24 cellular contexts compared by ENCODE assay signal in the genomic region with DNA sequence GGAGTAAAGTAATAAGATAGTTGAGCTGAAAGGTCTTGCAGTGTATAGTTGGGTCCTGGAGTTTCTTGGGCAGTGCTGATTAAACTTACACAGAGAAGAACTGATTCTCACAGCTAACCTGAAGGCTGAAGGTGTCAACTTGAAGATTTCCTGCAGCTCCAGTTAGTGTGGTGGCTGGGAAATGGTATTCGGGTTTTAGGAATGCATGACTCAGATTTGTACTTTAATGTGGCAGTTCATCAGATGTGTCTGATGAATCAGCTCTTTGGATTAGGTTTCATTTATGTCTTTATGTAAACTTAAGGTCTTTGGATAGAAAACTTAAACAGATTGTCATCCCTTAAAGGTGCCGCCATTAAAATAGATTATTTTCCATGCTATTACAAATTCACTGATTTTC.
A peak's percentile ranks its signal among the peaks of the same experiment; 100 is the strongest.
DNase-seq lines count a peak whose midpoint lies in the region; ATAC-seq, FAIRE-seq and TF ChIP-seq lines count a peak whose summit lies in the region.
"Had no signal": no experiment of that assay in that cellular context is flagged by ENCODE, and none has a peak within 500 bp of the region (broad histone marks: within the 10 kb centered on the region; RNA-seq: fewer than 3 reads in every experiment).

No MANE protein-coding gene starts in this region.

- H3K4me3 Mint-ChIP-seq in Calu3 (ENCODE audit: low read depth, unreplicated experiment) = no peak overlapping the region
- H3K4me3 Mint-ChIP-seq: activated T-cell treated with anti-CD3 and anti-CD28 coated beads, Interleukin-2, amount 50 U/mL, for 24 hours; neural progenitor cell; stimulated activated naive B cell treated with anti-CD40 and anti-IgM and Interleukin-4, amounts not matched to agents 10 μg/mL and 1 μg/mL and 100 μg/mL, for 72 hours; T-helper 1 cell treated with Interleukin-12 subunit alpha and Interleukin-12 subunit beta and Interleukin-4 antibody, amounts not matched to agents 30 μg/mL and 1 μg/mL, for 36 hours had no signal

- H3K27me3 ChIP-seq in MG63 = no peaks in the 10 kb centered on the region
- H3K27me3 ChIP-seq in HepG2 (ENCODE audit: control insufficient read depth in 1 of 2, insufficient read depth in 2 of 2, low read length in 2 of 2) = no peaks in the 10 kb centered on the region
- H3K27me3 ChIP-seq: ascending aorta; BLaER1 treated with 17β-estradiol and CSF1 and Interleukin-3, amounts not matched to agents 10 nM and 100 nM; neural progenitor cell had no signal

- no peaks in the 10 kb centered on the region for H3K36me3 Mint-ChIP-seq in Calu3 (ENCODE audit: insufficient read depth, unreplicated experiment)
- H3K36me3 Mint-ChIP-seq: neural progenitor cell; stimulated activated naive B cell treated with anti-CD40 and anti-IgM and Interleukin-4, amounts not matched to agents 10 μg/mL and 1 μg/mL and 100 μg/mL, for 72 hours had no signal

- H3K36me3 ChIP-seq in MG63 (no peaks in the 10 kb centered on the region), HepG2 (replicated peaks in 1 of 2; ENCODE audit: control insufficient read depth in 1 of 2, insufficient read depth in 2 of 2, low read length in 2 of 2) (no peaks in the 10 kb centered on the region)
- H3K36me3 ChIP-seq: ascending aorta; BLaER1 treated with 17β-estradiol and CSF1 and Interleukin-3, amounts not matched to agents 10 nM and 100 nM; lower lobe of right lung had no signal

- 0% methylated on average over 2 of the region's 2 CpGs for WGBS in HepG2 (ENCODE audit: low lambda C conversion rate)

- no peaks in the 10 kb centered on the region for H3K79me2 ChIP-seq in HepG2 (ENCODE audit: insufficient read depth, low read length)

- H3K9ac ChIP-seq in HepG2 (ENCODE audit: insufficient read depth, low read depth, low read length) = no peak overlapping the region
- H3K9ac ChIP-seq: BLaER1 treated with 17β-estradiol and CSF1 and Interleukin-3, amounts not matched to agents 10 nM and 100 nM; neural progenitor cell had no signal

- no peak for FAIRE-seq in HepG2 (lab: Jason Lieb, UNC)
- FAIRE-seq: G401.6, GM18507, H1 had no signal

- H3K9me3 Mint-ChIP-seq in Calu3 (ENCODE audit: low read depth, unreplicated experiment) = peaks cover 4% of the 10 kb centered on the region
- H3K9me3 Mint-ChIP-seq: activated T-cell treated with anti-CD3 and anti-CD28 coated beads, Interleukin-2, amount 50 U/mL, for 24 hours; T-helper 1 cell treated with Interleukin-12 subunit alpha and Interleukin-12 subunit beta and Interleukin-4 antibody, amounts not matched to agents 30 μg/mL and 1 μg/mL, for 36 hours had no signal

- no peak overlapping the region for H2AFZ ChIP-seq in HepG2 (ENCODE audit: low read length)
- H2AFZ ChIP-seq: neural progenitor cell had no signal

- intact Hi-C loops in Calu3 (cut with micrococcal nuclease; ENCODE audit: unreplicated experiment) (no loop called here), HepG2 (cut with micrococcal nuclease; ENCODE audit: unreplicated experiment) (no loop called here)

- H3K4me3 ChIP-seq in MG63 (no peak overlapping the region), HepG2 (replicated peaks in 1 of 3; ENCODE audit: insufficient read depth in 1 of 3, low read depth in 2 of 3, low read length in 3 of 3) (no peak overlapping the region)
- H3K4me3 ChIP-seq: ascending aorta; BLaER1 treated with 17β-estradiol and CSF1 and Interleukin-3, amounts not matched to agents 10 nM and 100 nM; lower lobe of right lung; neural progenitor cell had no signal

- no peak overlapping the region for H3K27ac ChIP-seq in HepG2 (ENCODE audit: extremely low read length, insufficient read depth, low read length)
- H3K27ac ChIP-seq: ascending aorta; BLaER1 treated with 17β-estradiol and CSF1 and Interleukin-3, amounts not matched to agents 10 nM and 100 nM; lower lobe of right lung; neural progenitor cell had no signal

- ATAC-seq in HepG2 (no peak), HG03342 (IDR thresholded peaks at IDR 0.05; ENCODE audit: unreplicated experiment) (no peak)
- ATAC-seq: lower lobe of right lung; sciatic nerve; stimulated activated naive B cell treated with anti-CD40 and anti-IgM and Interleukin-4, amounts not matched to agents 10 μg/mL and 1 μg/mL and 100 μg/mL, for 72 hours had no signal

- H3K4me1 ChIP-seq in HepG2 (ENCODE audit: insufficient read depth, low read length) = no peaks in the 10 kb centered on the region
- H3K4me1 ChIP-seq: ascending aorta; BLaER1 treated with 17β-estradiol and CSF1 and Interleukin-3, amounts not matched to agents 10 nM and 100 nM; lower lobe of right lung; neural progenitor cell had no signal

- no TSS peak for BruUV-seq in Calu3 (replicated peaks; lab: Mats Ljungman, UMichigan)
- BruUV-seq in HepG2 (replicated peaks; lab: Mats Ljungman, UMichigan) = no TSS peak

- peak; percentile 0 for DNase-seq in Calu3
- DNase-seq in MG63 = peak; percentile 7
- DNase-seq in dermis blood vessel endothelial cell = peak; percentile 0
- DNase-seq in kidney glomerular epithelial cell (lab: John Stamatoyannopoulos, UW) = peak; percentile 39
- no peak for DNase-seq in HepG2 (ENCODE audit: low spot score)
- no peak for DNase-seq in stimulated activated CD8-positive, alpha-beta memory T cell treated with anti-CD3 and anti-CD28 coated beads, Interleukin-4, amount 100 ng/mL, for 48 hours
- no peak for DNase-seq in activated naive CD4-positive, alpha-beta T cell treated with Interleukin-2 at 50 U/mL for 16 hours
- DNase-seq: activated CD4-positive, alpha-beta T cell treated with anti-CD3 and anti-CD28 coated beads for 1 hour; activated T-cell treated with anti-CD3 and anti-CD28 coated beads, Interleukin-2, amount 50 U/mL, for 24 hours; effector memory CD4-positive, alpha-beta T cell; lower lobe of right lung; NCI-H1105; NCI-H345; stimulated activated CD4-positive, alpha-beta T cell treated with anti-CD3 and anti-CD28 coated beads, Interleukin-4, amount 100 ng/mL, for 4 hours; stimulated activated naive B cell treated with anti-CD40 and anti-IgM and Interleukin-4, amounts not matched to agents 10 μg/mL and 1 μg/mL and 100 μg/mL, for 72 hours had no signal

- H4K20me1 ChIP-seq in HepG2 (ENCODE audit: insufficient read depth, low read length) = no peaks in the 10 kb centered on the region
- H4K20me1 ChIP-seq: BLaER1 treated with 17β-estradiol and CSF1 and Interleukin-3, amounts not matched to agents 10 nM and 100 nM had no signal

- TF ChIP-seq RAD21 in HepG2 (CRISPR knock-in tag; IDR thresholded peaks at IDR 0.05) = no peak

- H3K4me2 ChIP-seq in HepG2 (ENCODE audit: low read depth, low read length) = no peak overlapping the region
- H3K4me2 ChIP-seq: BLaER1 treated with 17β-estradiol and CSF1 and Interleukin-3, amounts not matched to agents 10 nM and 100 nM; neural progenitor cell had no signal

- CTCF ChIA-PET in Calu3 (lab: Charles Lee) = no interaction called here
- CTCF ChIA-PET in HepG2 (lab: Yijun Ruan, JAX; ENCODE audit: low intra/inter-chr PET ratio, low total read pairs) = no interaction called here

- TF ChIP-seq CTCF in Calu3 (IDR thresholded peaks at IDR 0.05; ENCODE audit: unreplicated experiment) (no peak), HepG2 (CRISPR knock-in tag; IDR thresholded peaks at IDR 0.05) (no peak)

- TF ChIP-seq POLR2A in HepG2 (IDR thresholded peaks at IDR 0.05; ENCODE audit: insufficient read depth in 1 of 2, low read depth in 2 of 2, low read length in 2 of 2) = no peak

- POLR2A ChIA-PET in HepG2 (lab: Yijun Ruan, JAX) = no interaction called here

- no peaks in the 10 kb centered on the region for H3K27me3 Mint-ChIP-seq in Calu3 (ENCODE audit: unreplicated experiment)
- H3K27me3 Mint-ChIP-seq: stimulated activated naive B cell treated with anti-CD40 and anti-IgM and Interleukin-4, amounts not matched to agents 10 μg/mL and 1 μg/mL and 100 μg/mL, for 72 hours had no signal

- TF ChIP-seq EP300 in HepG2 (IDR thresholded peaks at IDR 0.05; ENCODE audit: low read depth in 2 of 2, low read length in 2 of 2) (no peak), HepG2 (CRISPR knock-in tag; IDR thresholded peaks at IDR 0.05; ENCODE audit: borderline replicate concordance) (no peak)

- no peak overlapping the region for H3K27ac Mint-ChIP-seq in Calu3 (ENCODE audit: unreplicated experiment)
- H3K27ac Mint-ChIP-seq: activated T-cell treated with anti-CD3 and anti-CD28 coated beads, Interleukin-2, amount 50 U/mL, for 24 hours; neural progenitor cell; stimulated activated naive B cell treated with anti-CD40 and anti-IgM and Interleukin-4, amounts not matched to agents 10 μg/mL and 1 μg/mL and 100 μg/mL, for 72 hours; T-helper 1 cell treated with Interleukin-12 subunit alpha and Interleukin-12 subunit beta and Interleukin-4 antibody, amounts not matched to agents 30 μg/mL and 1 μg/mL, for 36 hours had no signal

- H3K9me3 ChIP-seq in MG63 (no peaks in the 10 kb centered on the region), HepG2 (ENCODE audit: low read length) (no peaks in the 10 kb centered on the region)
- H3K9me3 ChIP-seq: ascending aorta; BLaER1 treated with 17β-estradiol and CSF1 and Interleukin-3, amounts not matched to agents 10 nM and 100 nM; lower lobe of right lung had no signal

- in situ Hi-C loops in HepG2 (cut with HindIII; ENCODE audit: extremely low pct_ligation_motif_present, low pct_unique_long_range_greater_than_20kb) = no loop called here

- H3K4me1 Mint-ChIP-seq in Calu3 (ENCODE audit: low read depth, unreplicated experiment) = no peaks in the 10 kb centered on the region
- H3K4me1 Mint-ChIP-seq: neural progenitor cell; stimulated activated naive B cell treated with anti-CD40 and anti-IgM and Interleukin-4, amounts not matched to agents 10 μg/mL and 1 μg/mL and 100 μg/mL, for 72 hours had no signal

TF ChIP-seq in HepG2, 621 proteins besides CTCF, POLR2A, EP300 and RAD21:
- no peak for TF ChIP-seq ZBTB1 (CRISPR knock-in tag; IDR thresholded peaks at IDR 0.05; ENCODE audit: borderline replicate concordance)
TF ChIP-seq in HepG2: peak in this region for 0.

Comparison
In these comparisons a context has a peak if more than half of its experiments do, and no peak if none do; other contexts are left out.
1. DNase-seq: peak in Calu3 (single experiment), MG63 (single experiment), dermis blood vessel endothelial cell (single experiment) and kidney glomerular epithelial cell (single experiment); none in HepG2 (single experiment), stimulated activated CD8-positive, alpha-beta memory T cell treated with anti-CD3 and anti-CD28 coated beads, Interleukin-4, amount 100 ng/mL, for 48 hours (single experiment) and activated naive CD4-positive, alpha-beta T cell treated with Interleukin-2 at 50 U/mL for 16 hours (single experiment).